ENCODE assay signal across 9 cellular contexts in genomic region chr2:216110620-216111019, GRCh38. TPM values are rescaled to one million over a fixed set of nuclear protein-coding genes. Genes with fewer than 3 reads are reported as not detected.
DNase-seq lines count a peak whose midpoint lies in the region; ATAC-seq, FAIRE-seq and TF ChIP-seq lines count a peak whose summit lies in the region.
"Had no signal": no experiment of that assay in that cellular context is flagged by ENCODE, and none has a peak within 500 bp of the region (broad histone marks: within the 10 kb centered on the region; RNA-seq: fewer than 3 reads in every experiment).

No MANE protein-coding gene starts in this region.

- H3K4me1 ChIP-seq in HepG2 (ENCODE audit: insufficient read depth, low read length) = peaks cover 74% of the 10 kb centered on the region
- H3K4me1 ChIP-seq in tibial artery = peaks cover 0 to 44% (median 25%) of the 10 kb centered on the region in 4 donors

- H3K4me3 ChIP-seq in HepG2 (replicated peaks in 1 of 3; ENCODE audit: insufficient read depth in 1 of 3, low read depth in 2 of 3, low read length in 3 of 3) (peak overlapping the region; percentile 88 to 100 (median 98); a peak in 5 of 6 replicates), tibial artery (peak overlapping the region; percentile 75 to 81)

- no peak for ATAC-seq in HepG2
- ATAC-seq in GM18519 (IDR thresholded peaks at IDR 0.05; ENCODE audit: low FRiP score, unreplicated experiment) = no peak
- no peak for ATAC-seq in GM19351 (IDR thresholded peaks at IDR 0.05; ENCODE audit: unreplicated experiment)

- H3K27ac ChIP-seq in HepG2 (ENCODE audit: extremely low read length, insufficient read depth, low read length) (peak overlapping the region; percentile 76), tibial artery (peak overlapping the region; percentile 87)

- H3K36me3 Mint-ChIP-seq in activated naive CD4-positive, alpha-beta T cell treated with anti-CD3 and anti-CD28 coated beads, Interleukin-2, amount 10 ng/mL, durations not matched to agents 7 days and 5 days = peaks cover 55% of the 10 kb centered on the region
- H3K36me3 Mint-ChIP-seq in activated naive CD8-positive, alpha-beta T cell = peaks cover 17% of the 10 kb centered on the region

- peaks cover 45% of the 10 kb centered on the region for H3K79me2 ChIP-seq in HepG2 (ENCODE audit: insufficient read depth, low read length)

- H3K27me3 ChIP-seq in HepG2 (ENCODE audit: control insufficient read depth in 1 of 2, insufficient read depth in 2 of 2, low read length in 2 of 2) = no peaks in the 10 kb centered on the region; a peak in 1 of 5 replicates
- H3K27me3 ChIP-seq in tibial artery = no peaks in the 10 kb centered on the region

- peaks cover 2% of the 10 kb centered on the region for H3K27me3 Mint-ChIP-seq in activated naive CD4-positive, alpha-beta T cell treated with anti-CD3 and anti-CD28 coated beads, Interleukin-2, amount 10 ng/mL, durations not matched to agents 7 days and 5 days
- H3K27me3 Mint-ChIP-seq in activated naive CD8-positive, alpha-beta T cell = no peaks in the 10 kb centered on the region

- TF ChIP-seq RAD21 in HepG2 (CRISPR knock-in tag; IDR thresholded peaks at IDR 0.05) = no peak

- FAIRE-seq in HepG2 (lab: Jason Lieb, UNC) = no peak

- TF ChIP-seq POLR2A in HepG2 (IDR thresholded peaks at IDR 0.05; ENCODE audit: insufficient read depth in 1 of 2, low read depth in 2 of 2, low read length in 2 of 2) = no peak

- WGBS in HepG2 (ENCODE audit: low lambda C conversion rate) = 2% methylated on average over 1 of the region's 1 CpG

- BruUV-seq in HepG2 (replicated peaks; lab: Mats Ljungman, UMichigan) = no TSS peak

- no peaks in the 10 kb centered on the region for H3K9me3 ChIP-seq in HepG2 (ENCODE audit: low read length)
- H3K9me3 ChIP-seq in tibial artery = no peaks in the 10 kb centered on the region

- TF ChIP-seq CTCF in HepG2 (CRISPR knock-in tag; IDR thresholded peaks at IDR 0.05) = no peak
- no peak for TF ChIP-seq CTCF in tibial artery (IDR thresholded peaks at IDR 0.05)

- H3K4me2 ChIP-seq in HepG2 (ENCODE audit: low read depth, low read length) = peak overlapping the region; percentile 72

- peak overlapping the region; percentile 93 for H3K9ac ChIP-seq in HepG2 (ENCODE audit: insufficient read depth, low read depth, low read length)

- H4K20me1 ChIP-seq in HepG2 (ENCODE audit: insufficient read depth, low read length) = no peaks in the 10 kb centered on the region

- H3K4me3 Mint-ChIP-seq in activated naive CD4-positive, alpha-beta T cell treated with anti-CD3 and anti-CD28 coated beads, Interleukin-2, amount 10 ng/mL, durations not matched to agents 7 days and 5 days = peak overlapping the region; percentile 99
- peak overlapping the region; percentile 100 for H3K4me3 Mint-ChIP-seq in activated naive CD8-positive, alpha-beta T cell

- intact Hi-C loops in HepG2 (cut with micrococcal nuclease; ENCODE audit: unreplicated experiment) (loop anchor here (2.0 to 5.0 kb wide), 3 partner anchors 30 to 392 kb away; no protein-coding TSS in a partner anchor), tibial artery (cut with DNase I; ENCODE audit: low total_unique reads) (no loop called here)

- H2AFZ ChIP-seq in HepG2 (ENCODE audit: low read length) = no peak overlapping the region

- H3K9me3 Mint-ChIP-seq in activated naive CD4-positive, alpha-beta T cell treated with anti-CD3 and anti-CD28 coated beads, Interleukin-2, amount 10 ng/mL, durations not matched to agents 7 days and 5 days = no peaks in the 10 kb centered on the region
- no peaks in the 10 kb centered on the region for H3K9me3 Mint-ChIP-seq in activated naive CD8-positive, alpha-beta T cell (ENCODE audit: low read depth)

- peak overlapping the region; percentile 97 for H3K27ac Mint-ChIP-seq in activated naive CD4-positive, alpha-beta T cell treated with anti-CD3 and anti-CD28 coated beads, Interleukin-2, amount 10 ng/mL, durations not matched to agents 7 days and 5 days
- peak overlapping the region; percentile 100 for H3K27ac Mint-ChIP-seq in activated naive CD8-positive, alpha-beta T cell

- no peak for DNase-seq in activated naive CD4-positive, alpha-beta T cell treated with anti-CD3 and anti-CD28 coated beads, Interleukin-2, amount 10 ng/mL, durations not matched to agents 7 days and 5 days
- DNase-seq in activated naive CD4-positive, alpha-beta T cell treated with anti-CD3 and anti-CD28 coated beads, Interleukin-2, amount 50 U/mL, for 16 hours = no peak
- DNase-seq in HepG2 (ENCODE audit: low spot score) (no peak), tibial artery (no peak), mucosa of gallbladder (ENCODE audit: low spot score) (no peak)
- DNase-seq: DMS153 had no signal

- CTCF ChIA-PET in activated naive CD4-positive, alpha-beta T cell treated with anti-CD3 and anti-CD28 coated beads, Interleukin-2, amount 10 ng/mL, durations not matched to agents 7 days and 5 days (lab: Charles Lee) = interaction anchor here (0.7 to 4.4 kb wide), 24 partner anchors 9 to 556 kb away, joined by 3 to 45 read pairs (median 5); partner anchors contain the start of genes PECR and TMEM169
- CTCF ChIA-PET in HepG2 (lab: Yijun Ruan, JAX; ENCODE audit: low intra/inter-chr PET ratio, low total read pairs) = no interaction called here

- POLR2A ChIA-PET in HepG2 (lab: Yijun Ruan, JAX) = interaction anchor here (1.1 to 6.9 kb wide), 2 partner anchors 10 to 29 kb away, joined by 3 to 131 read pairs; partner anchors contain the start of genes PECR and TMEM169

- peaks cover 7 to 37% of the 10 kb centered on the region in 2 experiments for H3K36me3 ChIP-seq in HepG2 (replicated peaks in 1 of 2; ENCODE audit: control insufficient read depth in 1 of 2, insufficient read depth in 2 of 2, low read length in 2 of 2)
- peaks cover 15 to 38% (median 21%) of the 10 kb centered on the region in 3 donors for H3K36me3 ChIP-seq in tibial artery

- in situ Hi-C loops in HepG2 (cut with HindIII; ENCODE audit: extremely low pct_ligation_motif_present, low pct_unique_long_range_greater_than_20kb) = no loop called here

- peaks cover 66% of the 10 kb centered on the region for H3K4me1 Mint-ChIP-seq in activated naive CD4-positive, alpha-beta T cell treated with anti-CD3 and anti-CD28 coated beads, Interleukin-2, amount 10 ng/mL, durations not matched to agents 7 days and 5 days
- peaks cover 63% of the 10 kb centered on the region for H3K4me1 Mint-ChIP-seq in activated naive CD8-positive, alpha-beta T cell (ENCODE audit: low read depth)

- TF ChIP-seq EP300 in HepG2 (IDR thresholded peaks at IDR 0.05; ENCODE audit: low read depth in 2 of 2, low read length in 2 of 2) (no peak), HepG2 (CRISPR knock-in tag; IDR thresholded peaks at IDR 0.05; ENCODE audit: borderline replicate concordance) (no peak)

RNA-seq across cellular contexts. Expression of gene XRCC5, which starts 1.5 kb away (rescaled TPM):
- total RNA-seq in HepG2 (2016; rRNA removed; fragmentation: Illumina TruSeq; extraction: Trizol) (454 and 733 TPM in 2 replicates), mucosa of gallbladder (197 TPM)
- 40.2 and 45.7 TPM in 2 replicates for total RNA-seq in HepG2 (2016; cell fraction: cytosol; rRNA removed; fragmentation: Illumina TruSeq; extraction: Trizol; ENCODE audit: low read depth)
- total RNA-seq in HepG2 (2016; cell fraction: insoluble cytoplasmic fraction; rRNA removed; fragmentation: Illumina TruSeq; extraction: Trizol) = 445 and 739 TPM in 2 replicates
- 92.3 and 106 TPM in 2 replicates for total RNA-seq in HepG2 (2016; cell fraction: membrane; rRNA removed; fragmentation: Illumina TruSeq; extraction: Trizol)
- total RNA-seq in HepG2 (2016; cell fraction: nucleus; rRNA removed; fragmentation: Illumina TruSeq; extraction: Trizol) = 346 and 369 TPM in 2 replicates
- polyA plus RNA-seq in HepG2 (2011; rRNA removed) = 215 and 264 TPM in 2 replicates
- 129 and 152 TPM in 2 replicates for polyA plus RNA-seq in HepG2 (2011; cell fraction: cytosol; rRNA removed)
- polyA plus RNA-seq in HepG2 (2011; cell fraction: nucleus; rRNA removed) = 61.2 and 69.5 TPM in 2 replicates
- polyA plus RNA-seq in HepG2 (2012) = 143 and 176 TPM in 2 replicates
- polyA plus RNA-seq in HepG2 (2016; cell fraction: cytosol; fragmentation: Illumina TruSeq; extraction: Trizol; ENCODE audit: low read depth) = 21.5 and 24.7 TPM in 2 replicates
- polyA plus RNA-seq in HepG2 (2016; cell fraction: insoluble cytoplasmic fraction; fragmentation: Illumina TruSeq; extraction: Trizol; ENCODE audit: low read depth) = 503 and 513 TPM in 2 replicates
- 41.2 and 52.0 TPM in 2 replicates for polyA plus RNA-seq in HepG2 (2016; cell fraction: membrane; fragmentation: Illumina TruSeq; extraction: Trizol; ENCODE audit: low read depth)
- 228 and 232 TPM in 2 replicates for polyA plus RNA-seq in HepG2 (2016; cell fraction: nucleus; fragmentation: Illumina TruSeq; extraction: Trizol; ENCODE audit: insufficient read depth, low read depth)
- 569 and 652 TPM in 2 replicates for polyA minus RNA-seq in HepG2 (2011; rRNA and poly(A)+ RNA removed; ENCODE audit: low replicate concordance)
- 159 and 172 TPM in 2 replicates for polyA minus RNA-seq in HepG2 (2011; cell fraction: cytosol; rRNA and poly(A)+ RNA removed)
- 290 and 331 TPM in 2 replicates for polyA minus RNA-seq in HepG2 (2011; cell fraction: nucleus; rRNA and poly(A)+ RNA removed)

RNA-seq across cellular contexts. Expression of gene TMEM169, which starts 28.9 kb away (rescaled TPM):
- total RNA-seq in HepG2 (2016; rRNA removed; fragmentation: Illumina TruSeq; extraction: Trizol) (4.3 and 4.5 TPM in 2 replicates), mucosa of gallbladder (7.3 TPM)
- 1.1 and 1.2 TPM in 2 replicates for total RNA-seq in HepG2 (2016; cell fraction: cytosol; rRNA removed; fragmentation: Illumina TruSeq; extraction: Trizol; ENCODE audit: low read depth)
- total RNA-seq in HepG2 (2016; cell fraction: insoluble cytoplasmic fraction; rRNA removed; fragmentation: Illumina TruSeq; extraction: Trizol) = 4.0 and 5.3 TPM in 2 replicates
- total RNA-seq in HepG2 (2016; cell fraction: membrane; rRNA removed; fragmentation: Illumina TruSeq; extraction: Trizol) = 3.7 and 4.4 TPM in 2 replicates
- total RNA-seq in HepG2 (2016; cell fraction: nucleus; rRNA removed; fragmentation: Illumina TruSeq; extraction: Trizol) = 3.6 TPM in 2 replicates
- 1.5 and 2.1 TPM in 2 replicates for polyA plus RNA-seq in HepG2 (2011; rRNA removed)
- 1.5 and 2.6 TPM in 2 replicates for polyA plus RNA-seq in HepG2 (2011; cell fraction: cytosol; rRNA removed)
- polyA plus RNA-seq in HepG2 (2011; cell fraction: nucleus; rRNA removed) = 0.71 and 0.80 TPM in 2 replicates
- 5.4 and 6.9 TPM in 2 replicates for polyA plus RNA-seq in HepG2 (2012)
- polyA plus RNA-seq in HepG2 (2016; cell fraction: cytosol; fragmentation: Illumina TruSeq; extraction: Trizol; ENCODE audit: low read depth) = 0.60 and 0.85 TPM in 2 replicates
- 2.9 and 4.2 TPM in 2 replicates for polyA plus RNA-seq in HepG2 (2016; cell fraction: insoluble cytoplasmic fraction; fragmentation: Illumina TruSeq; extraction: Trizol; ENCODE audit: low read depth)
- polyA plus RNA-seq in HepG2 (2016; cell fraction: membrane; fragmentation: Illumina TruSeq; extraction: Trizol; ENCODE audit: low read depth) = 1.7 and 1.8 TPM in 2 replicates
- polyA plus RNA-seq in HepG2 (2016; cell fraction: nucleus; fragmentation: Illumina TruSeq; extraction: Trizol; ENCODE audit: insufficient read depth, low read depth) = 5.0 and 6.2 TPM in 2 replicates
- polyA minus RNA-seq in HepG2 (2011; rRNA and poly(A)+ RNA removed; ENCODE audit: low replicate concordance) = 6.2 TPM in 1 of 2 replicates, not detected in the other
- 2.0 and 2.7 TPM in 2 replicates for polyA minus RNA-seq in HepG2 (2011; cell fraction: cytosol; rRNA and poly(A)+ RNA removed)
- 1.4 and 2.6 TPM in 2 replicates for polyA minus RNA-seq in HepG2 (2011; cell fraction: nucleus; rRNA and poly(A)+ RNA removed)

RNA-seq across cellular contexts. Expression of gene PECR, which starts 29.0 kb away (rescaled TPM):
- total RNA-seq in HepG2 (2016; rRNA removed; fragmentation: Illumina TruSeq; extraction: Trizol) (151 and 181 TPM in 2 replicates), mucosa of gallbladder (33.7 TPM)
- 20.8 and 20.9 TPM in 2 replicates for total RNA-seq in HepG2 (2016; cell fraction: cytosol; rRNA removed; fragmentation: Illumina TruSeq; extraction: Trizol; ENCODE audit: low read depth)
- total RNA-seq in HepG2 (2016; cell fraction: insoluble cytoplasmic fraction; rRNA removed; fragmentation: Illumina TruSeq; extraction: Trizol) = 143 and 194 TPM in 2 replicates
- 32.3 and 33.6 TPM in 2 replicates for total RNA-seq in HepG2 (2016; cell fraction: membrane; rRNA removed; fragmentation: Illumina TruSeq; extraction: Trizol)
- total RNA-seq in HepG2 (2016; cell fraction: nucleus; rRNA removed; fragmentation: Illumina TruSeq; extraction: Trizol) = 129 and 136 TPM in 2 replicates
- 153 and 175 TPM in 2 replicates for polyA plus RNA-seq in HepG2 (2011; rRNA removed)
- polyA plus RNA-seq in HepG2 (2011; cell fraction: cytosol; rRNA removed) = 103 and 140 TPM in 2 replicates
- polyA plus RNA-seq in HepG2 (2011; cell fraction: nucleus; rRNA removed) = 97.8 and 111 TPM in 2 replicates
- polyA plus RNA-seq in HepG2 (2012) = 154 and 170 TPM in 2 replicates
- 10.8 and 11.0 TPM in 2 replicates for polyA plus RNA-seq in HepG2 (2016; cell fraction: cytosol; fragmentation: Illumina TruSeq; extraction: Trizol; ENCODE audit: low read depth)
- 162 and 177 TPM in 2 replicates for polyA plus RNA-seq in HepG2 (2016; cell fraction: insoluble cytoplasmic fraction; fragmentation: Illumina TruSeq; extraction: Trizol; ENCODE audit: low read depth)
- polyA plus RNA-seq in HepG2 (2016; cell fraction: membrane; fragmentation: Illumina TruSeq; extraction: Trizol; ENCODE audit: low read depth) = 19.7 and 20.5 TPM in 2 replicates
- polyA plus RNA-seq in HepG2 (2016; cell fraction: nucleus; fragmentation: Illumina TruSeq; extraction: Trizol; ENCODE audit: insufficient read depth, low read depth) = 75.4 and 82.9 TPM in 2 replicates
- 5.0 and 112 TPM in 2 replicates for polyA minus RNA-seq in HepG2 (2011; rRNA and poly(A)+ RNA removed; ENCODE audit: low replicate concordance)
- 52.5 and 73.0 TPM in 2 replicates for polyA minus RNA-seq in HepG2 (2011; cell fraction: cytosol; rRNA and poly(A)+ RNA removed)
- polyA minus RNA-seq in HepG2 (2011; cell fraction: nucleus; rRNA and poly(A)+ RNA removed) = 221 and 291 TPM in 2 replicates
